ENCODE assay signal across 18 cellular contexts in the genomic region with DNA sequence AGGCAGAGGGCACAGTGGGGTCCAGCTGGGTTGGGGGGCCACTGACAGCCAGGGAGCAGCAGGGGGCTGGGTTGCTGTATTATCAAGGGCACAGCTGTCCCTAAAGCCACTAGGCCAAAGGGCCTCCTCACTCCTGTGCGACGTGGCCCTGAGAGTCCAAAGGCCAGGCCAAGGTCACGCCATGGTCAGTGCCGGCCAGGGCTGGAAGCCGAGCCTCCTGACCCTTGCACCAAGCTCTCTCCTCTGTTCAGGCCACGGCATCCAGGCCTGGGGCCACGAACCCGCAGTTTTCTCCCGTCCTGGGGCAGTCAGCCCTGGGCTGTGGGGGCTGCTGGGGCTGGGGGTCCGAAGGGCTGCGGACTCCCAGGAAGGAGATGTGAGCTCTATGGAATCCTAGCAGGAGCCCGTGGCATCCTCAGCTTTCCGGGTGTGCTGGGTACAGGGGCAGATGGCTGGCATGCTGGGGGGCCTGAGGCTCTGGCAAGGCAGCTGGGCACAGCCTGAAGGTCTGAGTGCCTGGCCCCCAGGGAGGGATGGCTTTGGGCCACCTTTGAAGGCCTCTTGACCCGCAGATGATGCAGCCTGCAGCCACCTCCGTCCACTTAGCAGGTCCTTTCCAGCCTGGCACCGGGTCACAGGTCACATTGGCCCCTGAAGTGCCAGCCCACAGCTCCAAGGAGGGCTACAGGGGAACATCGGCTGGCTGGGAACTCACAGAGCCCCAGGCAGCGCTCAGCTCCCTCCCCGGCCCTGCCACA. TPM values are rescaled to one million over a fixed set of nuclear protein-coding genes. Genes with fewer than 3 reads are reported as not detected.
A peak's percentile ranks its signal among the peaks of the same experiment; 100 is the strongest.
DNase-seq lines count a peak whose midpoint lies in the region; ATAC-seq, FAIRE-seq and TF ChIP-seq lines count a peak whose summit lies in the region.
"Had no signal": no experiment of that assay in that cellular context is flagged by ENCODE, and none has a peak within 500 bp of the region (broad histone marks: within the 10 kb centered on the region; RNA-seq: fewer than 3 reads in every experiment).

No MANE protein-coding gene starts in this region.

- H3K9me3 ChIP-seq in Panc1 (ENCODE audit: control insufficient read depth, insufficient read depth, low read depth, low read length): no peaks in the 10 kb centered on the region
- no peaks in the 10 kb centered on the region for H3K9me3 ChIP-seq in kidney (ENCODE audit: control insufficient read depth in 1 of 2, low read length in 2 of 2)
- no peaks in the 10 kb centered on the region for H3K9me3 ChIP-seq in right lobe of liver
- H3K9me3 ChIP-seq: BE2C, Caco-2 had no signal

- no peak overlapping the region for H3K4me3 ChIP-seq in Panc1 (ENCODE audit: low read depth in 2 of 2, low read length in 2 of 2)
- H3K4me3 ChIP-seq in kidney (ENCODE audit: low read length in 2 of 2): no peak overlapping the region
- peak overlapping the region; percentile 2 to 63 (median 61) for H3K4me3 ChIP-seq in right lobe of liver
- H3K4me3 ChIP-seq in H7 (ENCODE audit: insufficient read depth, low read depth, low read length): no peak overlapping the region
- H3K4me3 ChIP-seq: GM23338 had no signal

- no TSS peak for BruUV-seq in Panc1 (replicated peaks; lab: Mats Ljungman, UMichigan)

- no peaks in the 10 kb centered on the region for H3K27me3 ChIP-seq in Panc1 (ENCODE audit: control insufficient read depth, insufficient read depth, low read length)
- H3K27me3 ChIP-seq in right lobe of liver: no peaks in the 10 kb centered on the region
- H3K27me3 ChIP-seq in H7 (ENCODE audit: control insufficient read depth, insufficient read depth, low read length): no peaks in the 10 kb centered on the region
- H3K27me3 ChIP-seq: BE2C had no signal

- peak; percentile 38 for TF ChIP-seq POLR2A in right lobe of liver (IDR thresholded peaks at IDR 0.05)

- peak; percentile 44; the same call in 1 of the 2 replicates for ATAC-seq in Panc1
- ATAC-seq in right lobe of liver: peak; percentile 62 to 74 (median 68)
- ATAC-seq: GM23338 had no signal

- no peak overlapping the region for H3K9ac ChIP-seq in kidney (ENCODE audit: low read length in 2 of 2)

- no peak for DNase-seq in Panc1 (ENCODE audit: low read depth, low spot score)
- peak; percentile 62 for DNase-seq in kidney
- DNase-seq in right lobe of liver: peak; percentile 88 to 95 (median 94)
- DNase-seq in H4 (ENCODE audit: low spot score): no peak
- no peak for DNase-seq in H7
- DNase-seq in iPS-NIHi11 (ENCODE audit: low spot score): no peak
- DNase-seq: ACHN; BE2C; Caco-2; CD4-positive, alpha-beta T cell; DMS79; GDM1; H9 had no signal

- no peaks in the 10 kb centered on the region for H3K36me3 ChIP-seq in Panc1 (ENCODE audit: control insufficient read depth, insufficient read depth, low read length)
- no peaks in the 10 kb centered on the region for H3K36me3 ChIP-seq in kidney (ENCODE audit: control insufficient read depth in 1 of 2, insufficient read depth in 2 of 2, low read length in 2 of 2)
- H3K36me3 ChIP-seq in right lobe of liver: peaks cover 0 to 7% (median 0%) of the 10 kb centered on the region in 4 donors
- no peaks in the 10 kb centered on the region for H3K36me3 ChIP-seq in H7 (replicated peaks; ENCODE audit: control insufficient read depth, insufficient read depth, low read length)
- H3K36me3 ChIP-seq: BE2C had no signal

- no CpG with 5 or more reads among the region's 19 CpGs for WGBS in right lobe of liver (ENCODE audit: insufficient coverage, low coverage, low lambda C conversion rate, missing lambda C conversion rate)

- H3K4me1 ChIP-seq in Panc1 (ENCODE audit: control insufficient read depth, insufficient read depth, low read length) (no peaks in the 10 kb centered on the region), kidney (ENCODE audit: control insufficient read depth in 1 of 2, insufficient read depth in 1 of 2, low read depth in 1 of 2, low read length in 2 of 2) (peaks cover 3 to 28% of the 10 kb centered on the region in 2 donors), right lobe of liver (peaks cover 0 to 68% (median 29%) of the 10 kb centered on the region in 4 donors)
- H3K4me1 ChIP-seq: BE2C, Caco-2 had no signal

- CTCF ChIA-PET in Panc1 (lab: Charles Lee): no interaction called here

- in situ Hi-C loops in Panc1 (cut with HindIII; ENCODE audit: low pct_unique_long_range_greater_than_20kb, low sequenced_read_pairs): no loop called here

- no peak for FAIRE-seq in kidney (lab: Jason Lieb, UNC)
- FAIRE-seq: A204.1, D721Med, GM12892, GM18507 had no signal

- POLR2A ChIA-PET in Panc1 (lab: Charles Lee): no interaction called here

- TF ChIP-seq CTCF in Panc1 (IDR thresholded peaks at IDR 0.05): no peak
- TF ChIP-seq CTCF in kidney (IDR thresholded peaks at IDR 0.05; ENCODE audit: borderline replicate concordance, extremely low read depth, insufficient read depth): no peak
- no peak for TF ChIP-seq CTCF in right lobe of liver (IDR thresholded peaks at IDR 0.05)

- intact Hi-C loops in Panc1 (cut with micrococcal nuclease; ENCODE audit: unreplicated experiment) (no loop called here), kidney (cut with DNase I) (no loop called here), right lobe of liver (cut with DNase I) (no loop called here)

- no peak overlapping the region for H3K27ac ChIP-seq in Panc1 (ENCODE audit: low read length)
- no peak overlapping the region for H3K27ac ChIP-seq in kidney (ENCODE audit: low read depth in 2 of 2, low read length in 2 of 2)
- peak overlapping the region; percentile 72 to 89 (median 80) for H3K27ac ChIP-seq in right lobe of liver

RNA-seq across cellular contexts. Expression of gene PPARA, which starts 17.3 kb away (rescaled TPM):
- total RNA-seq in Panc1 (2021; ENCODE audit: unreplicated experiment) (10.7 TPM), kidney (36.8 TPM), right lobe of liver (100 to 1,000 TPM in 3 of 6 experiments, 10 to 100 TPM in 3; 64.4 to 152 (median 95.1) TPM)
- 9.2 TPM for polyA plus RNA-seq in Panc1 (2012; ENCODE audit: insufficient read length)
- 15.8 TPM for polyA plus RNA-seq in kidney (ENCODE audit: insufficient read depth, low read depth, low replicate concordance)
- total RNA-seq in H4 (2014; rRNA removed; shearing (Covaris generic)): 4.2 and 4.6 TPM in 2 replicates
- 1.2 and 7.8 TPM in 2 replicates for total RNA-seq in H7 (2014; rRNA removed; shearing (Covaris generic))

Comparison
In these comparisons a context has a peak if more than half of its experiments do, and no peak if none do; other contexts are left out.
1. DNase-seq: peak in kidney (single experiment) and right lobe of liver (3 of 3); none in Panc1 (single experiment), H4 (single experiment), H7 (single experiment) and iPS-NIHi11 (single experiment).
2. H3K27ac ChIP-seq: peak in right lobe of liver (3 of 3); none in Panc1 (single experiment) and kidney (0 of 2).
3. H3K4me3 ChIP-seq: peak in right lobe of liver (3 of 3); none in Panc1 (0 of 2), kidney (0 of 2) and H7 (single experiment).